ENCODE assay signal across 18 cellular contexts in genomic region chr1:163537809-163538208, GRCh38.
"Had no signal": no experiment of that assay in that cellular context is flagged by ENCODE, and none has a peak within 500 bp of the region (broad histone marks: within the 10 kb centered on the region; RNA-seq: fewer than 3 reads in every experiment).

No MANE protein-coding gene starts in this region.

- H3K9me3 Mint-ChIP-seq: neural crest cell; stimulated activated memory B cell treated with anti-CD40 and anti-IgM and Interleukin-4, amounts not matched to agents 10 μg/mL and 1 μg/mL and 100 μg/mL, for 72 hours; stimulated activated naive CD8-positive, alpha-beta T cell treated with anti-CD3 and anti-CD28 coated beads, Interleukin-15, Interleukin-2, amounts not matched to agents 100 ng/mL and 50 ng/mL, for 24 hours had no signal

- H3K27me3 ChIP-seq: colonic mucosa, gastrocnemius medialis, heart right ventricle, ovary, testis, tibial nerve, upper lobe of right lung had no signal

- H3K27me3 Mint-ChIP-seq: stimulated activated memory B cell treated with anti-CD40 and anti-IgM and Interleukin-4, amounts not matched to agents 10 μg/mL and 1 μg/mL and 100 μg/mL, for 72 hours; stimulated activated naive CD8-positive, alpha-beta T cell treated with anti-CD3 and anti-CD28 coated beads, Interleukin-15, Interleukin-2, amounts not matched to agents 100 ng/mL and 50 ng/mL, for 24 hours had no signal

- H3K27ac Mint-ChIP-seq: naive thymus-derived CD8-positive, alpha-beta T cell; stimulated activated memory B cell treated with anti-CD40 and anti-IgM and Interleukin-4, amounts not matched to agents 10 μg/mL and 1 μg/mL and 100 μg/mL, for 72 hours; stimulated activated naive CD8-positive, alpha-beta T cell treated with anti-CD3 and anti-CD28 coated beads, Interleukin-15, Interleukin-2, amounts not matched to agents 100 ng/mL and 50 ng/mL, for 24 hours had no signal

- H3K4me3 ChIP-seq: colonic mucosa, gastrocnemius medialis, heart right ventricle, mucosa of descending colon, ovary, testis, tibial nerve, upper lobe of right lung had no signal

- H3K9me3 ChIP-seq: colonic mucosa, gastrocnemius medialis, heart right ventricle, mucosa of descending colon, ovary, testis, tibial nerve, upper lobe of right lung had no signal

- DNase-seq: cerebellar nuclear complex; colonic mucosa; dermis blood vessel endothelial cell; gastrocnemius medialis; heart right ventricle; hypothalamus; kidney glomerular epithelial cell; mucosa of descending colon; naive thymus-derived CD8-positive, alpha-beta T cell; ovary; right cardiac atrium; stimulated activated CD4-positive, alpha-beta T cell treated with anti-CD3 and anti-CD28 coated beads, Interleukin-4, amount 100 ng/mL, for 24 hours; testis; upper lobe of right lung had no signal

- ATAC-seq: gastrocnemius medialis; heart right ventricle; mucosa of descending colon; naive thymus-derived CD8-positive, alpha-beta T cell; right cardiac atrium; stimulated activated memory B cell treated with anti-CD40 and anti-IgM and Interleukin-4, amounts not matched to agents 10 μg/mL and 1 μg/mL and 100 μg/mL, for 72 hours; upper lobe of right lung had no signal

- H3K27ac ChIP-seq: colonic mucosa, gastrocnemius medialis, ovary, testis, tibial nerve, upper lobe of right lung had no signal

- H3K36me3 ChIP-seq: colonic mucosa, gastrocnemius medialis, heart right ventricle, ovary, tibial nerve, upper lobe of right lung had no signal

- H3K4me3 Mint-ChIP-seq: naive thymus-derived CD8-positive, alpha-beta T cell; neural crest cell; stimulated activated memory B cell treated with anti-CD40 and anti-IgM and Interleukin-4, amounts not matched to agents 10 μg/mL and 1 μg/mL and 100 μg/mL, for 72 hours; stimulated activated naive CD8-positive, alpha-beta T cell treated with anti-CD3 and anti-CD28 coated beads, Interleukin-15, Interleukin-2, amounts not matched to agents 100 ng/mL and 50 ng/mL, for 24 hours had no signal

- H3K36me3 Mint-ChIP-seq: naive thymus-derived CD8-positive, alpha-beta T cell; stimulated activated memory B cell treated with anti-CD40 and anti-IgM and Interleukin-4, amounts not matched to agents 10 μg/mL and 1 μg/mL and 100 μg/mL, for 72 hours had no signal

- H3K4me1 Mint-ChIP-seq: naive thymus-derived CD8-positive, alpha-beta T cell; stimulated activated memory B cell treated with anti-CD40 and anti-IgM and Interleukin-4, amounts not matched to agents 10 μg/mL and 1 μg/mL and 100 μg/mL, for 72 hours had no signal
